In the genomic region with DNA sequence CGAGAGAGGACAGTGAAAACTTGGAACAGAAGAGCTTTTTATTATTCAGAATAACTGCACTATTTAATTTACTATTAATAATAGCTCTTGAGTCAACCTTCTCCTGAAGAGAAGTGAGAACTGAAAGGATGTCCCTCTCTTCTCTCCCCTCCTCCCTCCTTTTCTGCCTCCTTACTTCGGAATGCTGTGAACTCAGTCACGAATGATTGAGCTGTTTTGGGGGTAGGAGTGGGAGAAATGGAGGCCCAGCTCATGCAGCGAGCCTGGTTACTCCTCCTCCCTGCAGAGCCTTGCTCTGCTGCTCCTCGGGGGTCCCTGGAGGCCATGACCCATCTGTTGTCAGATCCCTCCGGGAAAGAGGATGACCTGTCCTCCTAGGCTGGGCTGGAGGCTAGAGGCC, we compare ENCODE assay signal across 1 cellular context.
TF ChIP-seq lines count a peak whose summit lies in the region.

No MANE protein-coding gene starts in this region.

TF ChIP-seq in GM23338, 12 proteins besides CTCF, POLR2A, EP300 and RAD21 (continued from another document):
- TF ChIP-seq CREB1 (CRISPR knock-in tag; IDR thresholded peaks at IDR 0.05; ENCODE audit: low read depth) (no peak), ZNF114 (CRISPR knock-in tag; IDR thresholded peaks at IDR 0.05) (no peak), STAT1 (IDR thresholded peaks at IDR 0.05; ENCODE audit: unreplicated experiment) (no peak), EZH2 (IDR thresholded peaks at IDR 0.05; ENCODE audit: low read depth, unreplicated experiment) (no peak), EZH2phosphoT487 (IDR thresholded peaks at IDR 0.05; ENCODE audit: unreplicated experiment) (no peak)
- TF ChIP-seq, protein P1, sequence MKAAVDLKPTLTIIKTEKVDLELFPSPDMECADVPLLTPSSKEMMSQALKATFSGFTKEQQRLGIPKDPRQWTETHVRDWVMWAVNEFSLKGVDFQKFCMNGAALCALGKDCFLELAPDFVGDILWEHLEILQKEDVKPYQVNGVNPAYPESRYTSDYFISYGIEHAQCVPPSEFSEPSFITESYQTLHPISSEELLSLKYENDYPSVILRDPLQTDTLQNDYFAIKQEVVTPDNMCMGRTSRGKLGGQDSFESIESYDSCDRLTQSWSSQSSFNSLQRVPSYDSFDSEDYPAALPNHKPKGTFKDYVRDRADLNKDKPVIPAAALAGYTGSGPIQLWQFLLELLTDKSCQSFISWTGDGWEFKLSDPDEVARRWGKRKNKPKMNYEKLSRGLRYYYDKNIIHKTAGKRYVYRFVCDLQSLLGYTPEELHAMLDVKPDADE (IDR thresholded peaks at IDR 0.05), result no peak
